14 cellular contexts compared by ENCODE assay signal in the genomic region with DNA sequence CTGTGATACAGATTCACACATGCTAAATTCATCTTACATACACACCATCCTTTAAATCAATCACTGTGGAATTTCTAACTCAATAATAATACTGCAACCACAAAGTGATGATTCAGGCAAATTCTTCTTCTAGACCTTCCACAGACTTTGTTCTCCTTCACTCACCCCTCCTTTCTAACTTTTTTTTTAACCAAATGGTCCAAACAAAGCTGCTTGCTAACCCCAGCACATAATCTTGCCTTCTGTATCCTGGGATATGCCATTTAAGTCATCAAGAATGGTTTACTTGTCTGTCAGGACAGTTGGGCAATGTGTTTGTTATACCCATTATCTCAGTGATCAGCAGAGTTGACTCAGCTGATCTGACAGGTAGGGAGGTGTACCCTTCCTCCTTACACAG. TPM values are rescaled to one million over a fixed set of nuclear protein-coding genes. Genes with fewer than 3 reads are reported as not detected.
A peak's percentile ranks its signal among the peaks of the same experiment; 100 is the strongest.
DNase-seq lines count a peak whose midpoint lies in the region; ATAC-seq and TF ChIP-seq lines count a peak whose summit lies in the region.
"Had no signal": no experiment of that assay in that cellular context is flagged by ENCODE, and none has a peak within 500 bp of the region (broad histone marks: within the 10 kb centered on the region; RNA-seq: fewer than 3 reads in every experiment).

No MANE protein-coding gene starts in this region.

- peaks cover 0 to 66% (median 22%) of the 10 kb centered on the region in 4 donors for H3K36me3 ChIP-seq in right lobe of liver

- TF ChIP-seq POLR2A in right lobe of liver (IDR thresholded peaks at IDR 0.05) = no peak

- peak overlapping the region in 2 of 3 donors; percentile 5 to 38 for H3K27ac ChIP-seq in right lobe of liver
- H3K27ac ChIP-seq: HL-60, sigmoid colon had no signal

- in situ Hi-C loops in astrocyte of the spinal cord (cut with HindIII; ENCODE audit: low sequenced_read_pairs) = no loop called here
- in situ Hi-C loops in KBM-7 (cut with MboI; ENCODE audit: low pct_unique_long_range_greater_than_20kb, low sequenced_read_pairs) = no loop called here

- H3K4me1 ChIP-seq in right lobe of liver = peaks cover 0 to 87% (median 38%) of the 10 kb centered on the region in 4 donors

- ATAC-seq in right lobe of liver (peak; percentile 51 to 63 (median 62)), HG02840 (IDR thresholded peaks at IDR 0.05; ENCODE audit: low FRiP score, unreplicated experiment) (no peak)
- ATAC-seq: activated naive CD8-positive, alpha-beta T cell treated with anti-CD3 and anti-CD28 coated beads, Interleukin-2, amount 50 U/mL, for 24 hours had no signal

- TF ChIP-seq CTCF in astrocyte of the spinal cord (IDR thresholded peaks at IDR 0.05; ENCODE audit: low read depth, low read length) = no peak
- TF ChIP-seq CTCF in right lobe of liver (IDR thresholded peaks at IDR 0.05) = no peak

- no peaks in the 10 kb centered on the region for H3K9me3 ChIP-seq in right lobe of liver
- H3K9me3 ChIP-seq: sigmoid colon had no signal

- H3K27me3 ChIP-seq in right lobe of liver = no peaks in the 10 kb centered on the region
- H3K27me3 ChIP-seq: sigmoid colon had no signal

- H3K4me3 ChIP-seq in astrocyte of the spinal cord (ENCODE audit: low read depth, low read length) = no peak overlapping the region
- H3K4me3 ChIP-seq in right lobe of liver = no peak overlapping the region
- H3K4me3 ChIP-seq: sigmoid colon had no signal

- intact Hi-C loops in right lobe of liver (cut with DNase I) = no loop called here

- DNase-seq in A172 (ENCODE audit: low spot score) = peak; percentile 44
- DNase-seq in HCEC 1CT = peak; percentile 83
- DNase-seq in astrocyte of the spinal cord (ENCODE audit: low read depth, low spot score) = peak; percentile 67
- DNase-seq in right lobe of liver = no peak
- DNase-seq in KBM-7 = no peak
- no peak for DNase-seq in NCI-H446 treated with DMSO at 0.1 percent for 48 hours (lab: John Stamatoyannopoulos, UW)
- no peak for DNase-seq in NCI-H1105 (lab: John Stamatoyannopoulos, UW)
- DNase-seq: activated naive CD8-positive, alpha-beta T cell treated with anti-CD3 and anti-CD28 coated beads, Interleukin-2, amount 50 U/mL, for 24 hours; effector memory CD4-positive, alpha-beta T cell; NCI-H1092; NCI-H524; sigmoid colon had no signal

RNA-seq across cellular contexts. Expression of gene SLC40A1, which starts 10.0 kb away (rescaled TPM):
- 1.2 and 1.4 TPM in 2 replicates for total RNA-seq in A172 (2014; rRNA removed; shearing (Covaris generic))
- total RNA-seq in right lobe of liver = 100 to 1,000 TPM; 101 to 289 (median 134) TPM

Comparison
In these comparisons a context has a peak if more than half of its experiments do, and no peak if none do; other contexts are left out.
1. DNase-seq: peak in A172 (single experiment), HCEC 1CT (single experiment) and astrocyte of the spinal cord (single experiment); none in right lobe of liver (0 of 3), KBM-7 (single experiment), NCI-H446 treated with DMSO at 0.1 percent for 48 hours (single experiment) and NCI-H1105 (single experiment).
2. RNA of gene SLC40A1, which starts 10.0 kb away (total RNA-seq): 101 to 289 TPM in right lobe of liver; 1.2 to 1.4 TPM in A172; every median in the first group is over 10 times any median in the second.